Comparison of ENCODE assay signal across 14 cellular contexts in the genomic region with DNA sequence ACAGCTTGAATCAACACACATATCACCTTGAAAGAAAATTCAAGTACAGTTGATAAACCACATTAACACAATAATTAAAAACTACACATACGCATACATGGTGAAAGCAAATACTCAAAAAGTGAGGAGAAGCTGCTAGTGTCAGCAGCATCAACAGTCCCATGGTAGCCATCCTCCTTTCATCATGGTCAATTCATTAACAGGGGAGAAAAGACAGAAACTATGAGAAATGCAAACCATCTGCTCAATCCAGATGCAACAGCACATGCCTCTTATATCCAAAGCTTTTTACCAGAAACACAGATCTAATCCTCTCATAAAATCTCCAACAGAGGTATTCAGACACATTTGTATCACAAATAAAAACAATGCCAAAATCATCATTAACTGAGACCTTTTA.
DNase-seq lines count a peak whose midpoint lies in the region; ATAC-seq and TF ChIP-seq lines count a peak whose summit lies in the region.
"Had no signal": no experiment of that assay in that cellular context is flagged by ENCODE, and none has a peak within 500 bp of the region (broad histone marks: within the 10 kb centered on the region; RNA-seq: fewer than 3 reads in every experiment).

No MANE protein-coding gene starts in this region.

- H3K79me2 ChIP-seq in SK-N-SH (ENCODE audit: insufficient read depth) (peaks cover 28% of the 10 kb centered on the region; the same call in 1 of the 2 replicates), fibroblast of lung (ENCODE audit: control insufficient read depth, insufficient read depth, low read length) (peaks cover 61% of the 10 kb centered on the region)

- TF ChIP-seq RAD21 in SK-N-SH (IDR thresholded peaks at IDR 0.05; ENCODE audit: low read length) = no peak

- peak overlapping the region; percentile 6 for H3K27ac Mint-ChIP-seq in activated CD8-positive, alpha-beta memory T cell treated with anti-CD3 and anti-CD28 coated beads, Interleukin-2, amount 10 ng/mL, durations not matched to agents 7 days and 5 days

- H3K36me3 Mint-ChIP-seq in activated CD8-positive, alpha-beta memory T cell treated with anti-CD3 and anti-CD28 coated beads, Interleukin-2, amount 10 ng/mL, durations not matched to agents 7 days and 5 days = no peaks in the 10 kb centered on the region

- no peak for DNase-seq in activated CD8-positive, alpha-beta memory T cell treated with anti-CD3 and anti-CD28 coated beads, Interleukin-2, amount 10 ng/mL, durations not matched to agents 7 days and 5 days
- no peak for DNase-seq in activated CD8-positive, alpha-beta memory T cell treated with anti-CD3 and anti-CD28 coated beads for 24 hours
- DNase-seq in SK-N-SH = peak; percentile 55
- peak in 1 of 2 donors; percentile 60 for DNase-seq in fibroblast of lung (ENCODE audit: low read depth in 2 of 2)
- no peak for DNase-seq in amniotic stem cell (lab: John Stamatoyannopoulos, UW)
- DNase-seq in ascending aorta (ENCODE audit: low spot score in 2 of 2) = no peak
- DNase-seq: activated CD4-positive, alpha-beta T cell treated with anti-CD3 and anti-CD28 coated beads, Interleukin-2, amount 50 U/mL, for 1 hour; GOT3; SIG-M5 had no signal

- H2AFZ ChIP-seq in SK-N-SH (ENCODE audit: low read depth) = no peak overlapping the region
- no peak overlapping the region for H2AFZ ChIP-seq in fibroblast of lung (ENCODE audit: low read length)

- intact Hi-C loops in ascending aorta (cut with DNase I) = no loop called here

- H3K9ac ChIP-seq in SK-N-SH (peak overlapping the region; percentile 62; the same call in 1 of the 2 replicates), fibroblast of lung (ENCODE audit: insufficient read depth, low read length) (peak overlapping the region; percentile 60)

- H3K4me2 ChIP-seq in SK-N-SH = peak overlapping the region; percentile 87
- H3K4me2 ChIP-seq in fibroblast of lung (ENCODE audit: extremely low read depth, insufficient read depth, low read length) = peak overlapping the region; percentile 79

- H3K9me2 ChIP-seq in SK-N-SH = no peaks in the 10 kb centered on the region

- no peaks in the 10 kb centered on the region for H3K27me3 Mint-ChIP-seq in activated CD8-positive, alpha-beta memory T cell treated with anti-CD3 and anti-CD28 coated beads, Interleukin-2, amount 10 ng/mL, durations not matched to agents 7 days and 5 days

- H4K20me1 ChIP-seq in SK-N-SH (ENCODE audit: insufficient read depth) (no peaks in the 10 kb centered on the region), fibroblast of lung (ENCODE audit: control insufficient read depth, extremely low read depth, insufficient read depth, low read length) (no peaks in the 10 kb centered on the region)

- 48% methylated on average over 1 of the region's 1 CpG for WGBS in SK-N-SH (ENCODE audit: low lambda C conversion rate)

- peaks cover 7% of the 10 kb centered on the region for H3K4me1 Mint-ChIP-seq in activated CD8-positive, alpha-beta memory T cell treated with anti-CD3 and anti-CD28 coated beads, Interleukin-2, amount 10 ng/mL, durations not matched to agents 7 days and 5 days

- no peaks in the 10 kb centered on the region for H3K36me3 ChIP-seq in SK-N-SH (replicated peaks in 1 of 2; ENCODE audit: control insufficient read depth in 1 of 2, insufficient read depth in 2 of 2, low read length in 1 of 2)
- no peaks in the 10 kb centered on the region for H3K36me3 ChIP-seq in fibroblast of lung (ENCODE audit: control insufficient read depth, insufficient read depth, low read length)
- no peaks in the 10 kb centered on the region for H3K36me3 ChIP-seq in ascending aorta
- H3K36me3 ChIP-seq: prostate gland had no signal

- peak overlapping the region; percentile 28 for H3K4me3 Mint-ChIP-seq in activated CD8-positive, alpha-beta memory T cell treated with anti-CD3 and anti-CD28 coated beads, Interleukin-2, amount 10 ng/mL, durations not matched to agents 7 days and 5 days

- H3K4me3 ChIP-seq in SK-N-SH (ENCODE audit: low read depth in 2 of 2, low read length in 1 of 2) (peak overlapping the region; percentile 51 to 67; a peak in 3 of 4 replicates), fibroblast of lung (replicated peaks in 1 of 4; ENCODE audit: control extremely low read depth in 1 of 4, insufficient read depth in 1 of 4, low read depth in 3 of 4, low read length in 4 of 4) (peak overlapping the region; percentile 58 to 92 (median 70)), skin epidermis (peak overlapping the region in 6 of 7 experiments; percentile 2 to 28 (median 18)), ascending aorta (peak overlapping the region in 1 of 2 donors; percentile 58)
- H3K4me3 ChIP-seq: A549, prostate gland had no signal

- TF ChIP-seq CTCF in SK-N-SH (IDR thresholded peaks at IDR 0.05) (no peak), fibroblast of lung (conservative IDR thresholded peaks at IDR 0.05 in 1 of 2, IDR thresholded peaks at IDR 0.05 in 1 of 2; ENCODE audit: low read depth in 1 of 2, low read length in 2 of 2) (no peak), ascending aorta (IDR thresholded peaks at IDR 0.05) (no peak)

- H3K9me3 Mint-ChIP-seq in activated CD8-positive, alpha-beta memory T cell treated with anti-CD3 and anti-CD28 coated beads, Interleukin-2, amount 10 ng/mL, durations not matched to agents 7 days and 5 days (ENCODE audit: low read depth) = no peaks in the 10 kb centered on the region

- H3K27ac ChIP-seq in SK-N-SH (ENCODE audit: low read depth in 2 of 2, low read length in 1 of 2) (peak overlapping the region; percentile 73 to 93), fibroblast of lung (ENCODE audit: insufficient read depth, low read length) (peak overlapping the region; percentile 77), skin epidermis (peak overlapping the region in 11 of 21 experiments; percentile 2 to 75 (median 37)), ascending aorta (no peak overlapping the region)
- H3K27ac ChIP-seq: A549, prostate gland had no signal

- no peaks in the 10 kb centered on the region for H3K27me3 ChIP-seq in SK-N-SH (ENCODE audit: insufficient read depth)
- no peaks in the 10 kb centered on the region for H3K27me3 ChIP-seq in fibroblast of lung (ENCODE audit: control insufficient read depth, insufficient read depth, low read length)
- no peaks in the 10 kb centered on the region for H3K27me3 ChIP-seq in ascending aorta

- peaks cover 5% of the 10 kb centered on the region for H3F3A ChIP-seq in SK-N-SH (replicated peaks; ENCODE audit: insufficient read depth)

- ATAC-seq in activated CD8-positive, alpha-beta memory T cell treated with anti-CD3 and anti-CD28 coated beads, Interleukin-2, amount 10 ng/mL, durations not matched to agents 7 days and 5 days = no peak
- ATAC-seq in GM18520 (IDR thresholded peaks at IDR 0.05; ENCODE audit: unreplicated experiment) = no peak
- ATAC-seq: A549, esophagus mucosa had no signal

- H3K9me3 ChIP-seq in SK-N-SH (no peaks in the 10 kb centered on the region), fibroblast of lung (ENCODE audit: control insufficient read depth, insufficient read depth, low read depth, low read length) (no peaks in the 10 kb centered on the region), ascending aorta (no peaks in the 10 kb centered on the region)
- H3K9me3 ChIP-seq: A549, prostate gland had no signal

- POLR2A ChIA-PET in SK-N-SH (lab: Yijun Ruan, JAX) = interaction anchor here (0.6 to 1.0 kb wide), 4 partner anchors 28 to 543 kb away, joined by 3 to 4 read pairs (median 3); no protein-coding TSS in a partner anchor

- H3K4me1 ChIP-seq in SK-N-SH (ENCODE audit: control insufficient read depth in 1 of 2, insufficient read depth in 2 of 2, low read depth in 1 of 2, low read length in 1 of 2) = peaks cover 2 to 48% of the 10 kb centered on the region in 2 experiments; a peak in 3 of 4 replicates
- peaks cover 2% of the 10 kb centered on the region for H3K4me1 ChIP-seq in fibroblast of lung (ENCODE audit: control insufficient read depth, extremely low read depth, insufficient read depth, low read length)
- peaks cover 0 to 5% of the 10 kb centered on the region in 2 donors for H3K4me1 ChIP-seq in ascending aorta
- H3K4me1 ChIP-seq: prostate gland had no signal

- peak in 1 of 2 experiments; percentile 97; a peak in 2 of 4 replicates for TF ChIP-seq EP300 in SK-N-SH (IDR thresholded peaks at IDR 0.05; ENCODE audit: borderline replicate concordance in 1 of 2, low read depth in 1 of 2, low read length in 1 of 2)

- CTCF ChIA-PET in activated CD8-positive, alpha-beta memory T cell treated with anti-CD3 and anti-CD28 coated beads, Interleukin-2, amount 10 ng/mL, durations not matched to agents 7 days and 5 days (lab: Charles Lee) = no interaction called here
- CTCF ChIA-PET in SK-N-SH (lab: Yijun Ruan, JAX) = interaction anchor here (0.6 to 1.2 kb wide), 4 partner anchors 9 to 147 kb away, joined by 3 to 14 read pairs (median 3); no protein-coding TSS in a partner anchor

TF ChIP-seq in SK-N-SH, 30 proteins besides CTCF, POLR2A, EP300 and RAD21 (continues in another document):
- TF ChIP-seq YY1 (IDR thresholded peaks at IDR 0.05; ENCODE audit: low read depth) (no peak), FOXM1 (IDR thresholded peaks at IDR 0.05; ENCODE audit: low read depth) (no peak), TCF12 (IDR thresholded peaks at IDR 0.05) (peak; percentile 93), MAX (IDR thresholded peaks at IDR 0.05; ENCODE audit: low read depth) (0 out of 2 replicates have a peak, but pooled peaks have one; percentile 10), FOXJ3 (CRISPR knock-in tag; IDR thresholded peaks at IDR 0.05) (peak; percentile 73), ELF1 (IDR thresholded peaks at IDR 0.05) (no peak), MXI1 (IDR thresholded peaks at IDR 0.05; ENCODE audit: low read depth, low read length) (peak; percentile 75), MEF2A (IDR thresholded peaks at IDR 0.05; ENCODE audit: borderline replicate concordance, low read depth) (no peak), CHD2 (IDR thresholded peaks at IDR 0.05; ENCODE audit: low read length, partially characterized antibody) (peak; percentile 89), GABPA (IDR thresholded peaks at IDR 0.05; ENCODE audit: low read depth) (no peak), NRF1 (IDR thresholded peaks at IDR 0.05; ENCODE audit: low read depth, low read length) (no peak), TAF1 (IDR thresholded peaks at IDR 0.05; ENCODE audit: borderline replicate concordance, low read depth, low read length) (no peak), GATA2 (CRISPR knock-in tag; IDR thresholded peaks at IDR 0.05) (peak; percentile 84)
- TF ChIP-seq, protein P1, sequence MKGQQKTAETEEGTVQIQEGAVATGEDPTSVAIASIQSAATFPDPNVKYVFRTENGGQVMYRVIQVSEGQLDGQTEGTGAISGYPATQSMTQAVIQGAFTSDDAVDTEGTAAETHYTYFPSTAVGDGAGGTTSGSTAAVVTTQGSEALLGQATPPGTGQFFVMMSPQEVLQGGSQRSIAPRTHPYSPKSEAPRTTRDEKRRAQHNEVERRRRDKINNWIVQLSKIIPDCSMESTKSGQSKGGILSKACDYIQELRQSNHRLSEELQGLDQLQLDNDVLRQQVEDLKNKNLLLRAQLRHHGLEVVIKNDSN (IDR thresholded peaks at IDR 0.05; ENCODE audit: borderline replicate concordance, low read depth) = no peak

Comparison
In these comparisons a context has a peak if more than half of its experiments do, and no peak if none do; other contexts are left out.
1. H3K27ac ChIP-seq: peak in SK-N-SH (2 of 2), fibroblast of lung (single experiment) and skin epidermis (11 of 21); none in ascending aorta (0 of 2).